ENCODE assay signal across 9 cellular contexts in the genomic region with DNA sequence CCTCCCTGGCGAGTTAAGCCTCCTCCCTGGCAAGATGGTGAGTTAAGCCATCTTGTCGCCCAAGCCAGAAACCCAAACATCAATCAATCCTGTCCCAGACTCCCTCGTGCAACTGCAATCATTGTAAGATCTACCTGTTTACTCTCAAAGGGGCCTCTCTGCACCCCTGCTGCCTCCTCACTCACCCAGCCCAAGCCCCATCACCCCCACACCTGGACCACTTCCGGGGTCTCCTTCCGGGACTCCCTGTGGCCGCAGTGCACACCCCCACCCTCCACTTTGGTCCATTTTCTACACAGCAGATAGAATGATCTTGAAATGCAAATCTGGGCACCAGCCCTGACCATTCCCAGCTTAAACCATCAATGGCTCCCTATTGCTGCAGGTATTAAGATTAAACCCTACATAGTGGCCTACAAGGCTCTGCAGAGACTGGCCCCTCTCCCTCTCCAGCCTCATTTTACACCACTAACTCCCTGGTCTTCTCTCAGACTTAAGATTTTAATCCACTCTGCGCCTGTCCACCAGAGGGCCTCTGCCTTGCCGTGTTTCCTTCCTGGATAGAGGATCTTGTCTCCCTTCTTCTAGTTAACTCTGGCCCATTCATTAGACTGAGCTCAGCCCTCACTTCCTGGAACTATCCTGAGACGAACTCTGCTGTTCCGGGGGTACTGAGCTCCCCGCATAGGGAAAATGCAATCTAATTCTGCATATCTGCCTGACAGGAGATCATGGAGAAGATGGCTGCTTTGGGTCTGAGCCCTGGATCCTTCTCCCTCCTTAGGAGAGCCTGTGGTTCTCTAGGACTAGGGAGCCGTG. TPM values are rescaled to one million over a fixed set of nuclear protein-coding genes. Genes with fewer than 3 reads are reported as not detected.
A peak's percentile ranks its signal among the peaks of the same experiment; 100 is the strongest.
DNase-seq lines count a peak whose midpoint lies in the region; ATAC-seq, FAIRE-seq and TF ChIP-seq lines count a peak whose summit lies in the region.
"Had no signal": no experiment of that assay in that cellular context is flagged by ENCODE, and none has a peak within 500 bp of the region (broad histone marks: within the 10 kb centered on the region; RNA-seq: fewer than 3 reads in every experiment).

No MANE protein-coding gene starts in this region.

- peaks cover 5% of the 10 kb centered on the region for H3K27me3 Mint-ChIP-seq in activated CD8-positive, alpha-beta T cell treated with anti-CD3 and anti-CD28 coated beads for 36 hours

- no peak for ATAC-seq in activated CD8-positive, alpha-beta T cell treated with anti-CD3 and anti-CD28 coated beads for 36 hours
- ATAC-seq in GM21619 (IDR thresholded peaks at IDR 0.05; ENCODE audit: unreplicated experiment) = no peak

- FAIRE-seq in D721Med (lab: Jason Lieb, UNC) = no peak

- H3K4me3 Mint-ChIP-seq in activated CD8-positive, alpha-beta T cell treated with anti-CD3 and anti-CD28 coated beads for 36 hours = no peak overlapping the region

- peak; percentile 62 for TF ChIP-seq CTCF in D721Med (IDR thresholded peaks at IDR 0.05; ENCODE audit: insufficient read depth, missing control alignments)
- no peak for TF ChIP-seq CTCF in activated CD8-positive, alpha-beta T cell treated with anti-CD3 and anti-CD28 coated beads for 36 hours (IDR thresholded peaks at IDR 0.05)

- no peak overlapping the region for H3K27ac Mint-ChIP-seq in activated CD8-positive, alpha-beta T cell treated with anti-CD3 and anti-CD28 coated beads for 36 hours

- H3K9me3 Mint-ChIP-seq in activated CD8-positive, alpha-beta T cell treated with anti-CD3 and anti-CD28 coated beads for 36 hours = no peaks in the 10 kb centered on the region

- intact Hi-C loops in activated CD8-positive, alpha-beta T cell treated with anti-CD3 and anti-CD28 coated beads for 36 hours (cut with micrococcal nuclease) = no loop called here

- H3K36me3 Mint-ChIP-seq in activated CD8-positive, alpha-beta T cell treated with anti-CD3 and anti-CD28 coated beads for 36 hours (ENCODE audit: low read depth) = no peaks in the 10 kb centered on the region

- peak overlapping the region; percentile 93 for H3K27ac ChIP-seq in temporal lobe (ENCODE audit: low read depth, low read length)

- CTCF ChIA-PET in activated CD8-positive, alpha-beta T cell treated with anti-CD3 and anti-CD28 coated beads for 36 hours (lab: Charles Lee) = interaction anchor here (1.0 kb wide), 1 partner anchor 110 kb away, joined by 5 read pairs; no protein-coding TSS in a partner anchor

- H3K4me1 Mint-ChIP-seq in activated CD8-positive, alpha-beta T cell treated with anti-CD3 and anti-CD28 coated beads for 36 hours (ENCODE audit: low read depth) = no peaks in the 10 kb centered on the region

- DNase-seq in D721Med (ENCODE audit: insufficient read length, low spot score) (peak; percentile 62), HS-27A (ENCODE audit: low read depth) (peak; percentile 24), hippocampal formation (lab: John Stamatoyannopoulos, UW) (peak; percentile 43 to 50), NOMO-1 treated with DMSO at 0.1 percent for 48 hours (lab: John Stamatoyannopoulos, UW; ENCODE audit: unreplicated experiment) (no peak)
- peak; percentile 15 for DNase-seq in activated CD8-positive, alpha-beta T cell treated with anti-CD3 and anti-CD28 coated beads for 36 hours
- DNase-seq in activated effector memory CD4-positive, alpha-beta T cell treated with Interleukin-2 at 50 U/mL for 16 hours = no peak

- POLR2A ChIA-PET in activated CD8-positive, alpha-beta T cell treated with anti-CD3 and anti-CD28 coated beads for 36 hours (lab: Charles Lee) = no interaction called here

RNA-seq across cellular contexts. Expression of gene SLC6A1, which starts 41.9 kb away (rescaled TPM):
- total RNA-seq in activated CD8-positive, alpha-beta T cell treated with anti-CD3 and anti-CD28 coated beads for 36 hours = not detected
- 54.6 TPM for total RNA-seq in temporal lobe
- total RNA-seq: T-helper 1 cell treated with Interleukin-12 subunit alpha and Interleukin-12 subunit beta and Interleukin-4 antibody, amounts not matched to agents 30 ng/mL and 1 ng/mL, for 36 hours had no signal

Comparison
In these comparisons a context has a peak if more than half of its experiments do, and no peak if none do; other contexts are left out.
1. DNase-seq: peak in D721Med (single experiment), HS-27A (single experiment), activated CD8-positive, alpha-beta T cell treated with anti-CD3 and anti-CD28 coated beads for 36 hours (single experiment) and hippocampal formation (2 of 2); none in NOMO-1 treated with DMSO at 0.1 percent for 48 hours (single experiment) and activated effector memory CD4-positive, alpha-beta T cell treated with Interleukin-2 at 50 U/mL for 16 hours (single experiment).
2. RNA of gene SLC6A1, which starts 41.9 kb away (total RNA-seq): 54.6 TPM in temporal lobe (single experiment); not detected in activated CD8-positive, alpha-beta T cell treated with anti-CD3 and anti-CD28 coated beads for 36 hours; every median in the first group is over 10 times any median in the second.